ENCODE assay signal across 9 cellular contexts in genomic region chr2:215920244-215921100, GRCh38.
DNase-seq lines count a peak whose midpoint lies in the region; ATAC-seq and TF ChIP-seq lines count a peak whose summit lies in the region.
"Had no signal": no experiment of that assay in that cellular context is flagged by ENCODE, and none has a peak within 500 bp of the region (broad histone marks: within the 10 kb centered on the region; RNA-seq: fewer than 3 reads in every experiment).

No MANE protein-coding gene starts in this region.

- H3K36me3 ChIP-seq in MM.1S (replicated peaks; ENCODE audit: insufficient read depth, low read length) (no peaks in the 10 kb centered on the region), left ventricle myocardium inferior (no peaks in the 10 kb centered on the region)
- H3K36me3 ChIP-seq: BLaER1 had no signal

- in situ Hi-C loops in SK-MEL-5 (cut with HindIII; ENCODE audit: low pct_unique_long_range_greater_than_20kb, low sequenced_read_pairs) = no loop called here

- POLR2A ChIA-PET in HEK293T (lab: Yijun Ruan, JAX) = no interaction called here

- H3K9me2 ChIP-seq in MM.1S (replicated peaks; ENCODE audit: insufficient read depth, low read length) = no peaks in the 10 kb centered on the region

- ATAC-seq in activated naive CD8-positive, alpha-beta T cell treated with anti-CD3 and anti-CD28 coated beads, Interleukin-2, amount 50 U/mL, for 24 hours = peak; percentile 88

- peaks cover 2% of the 10 kb centered on the region for H3K4me1 Mint-ChIP-seq in activated naive CD8-positive, alpha-beta T cell treated with anti-CD3 and anti-CD28 coated beads, Interleukin-2, amount 50 U/mL, for 24 hours

- no peaks in the 10 kb centered on the region for H3K79me2 ChIP-seq in MM.1S (ENCODE audit: low read length)

- peaks cover 19% of the 10 kb centered on the region for H3F3A ChIP-seq in MM.1S (ENCODE audit: insufficient read depth, low read length)

- no peak overlapping the region for H3K27ac Mint-ChIP-seq in activated naive CD8-positive, alpha-beta T cell treated with anti-CD3 and anti-CD28 coated beads, Interleukin-2, amount 50 U/mL, for 24 hours

- no peaks in the 10 kb centered on the region for H4K20me1 ChIP-seq in MM.1S (ENCODE audit: insufficient read depth, low read length)
- H4K20me1 ChIP-seq: BLaER1 had no signal

- CTCF ChIA-PET in HEK293T (lab: Yijun Ruan, JAX) = interaction anchor here (0.5 to 2.2 kb wide), 4 partner anchors 76 to 956 kb away, joined by 3 to 7 read pairs (median 4); no protein-coding TSS in a partner anchor

- DNase-seq in NCI-H510A treated with DMSO at 0.1 percent for 48 hours (lab: John Stamatoyannopoulos, UW) (peak; percentile 80), NCI-H510A (lab: John Stamatoyannopoulos, UW) (no peak), HEK293T (ENCODE audit: extremely low spot score) (peak; percentile 64), MM.1S (peak; percentile 78), SK-MEL-5 (ENCODE audit: low read depth, low spot score) (peak; percentile 75), left ventricle myocardium inferior (peak; percentile 57), retina (peak; percentile 73)
- DNase-seq in activated naive CD8-positive, alpha-beta T cell treated with anti-CD3 and anti-CD28 coated beads, Interleukin-2, amount 50 U/mL, for 24 hours = peak; percentile 52

- no peaks in the 10 kb centered on the region for H3K36me3 Mint-ChIP-seq in activated naive CD8-positive, alpha-beta T cell treated with anti-CD3 and anti-CD28 coated beads, Interleukin-2, amount 50 U/mL, for 24 hours (ENCODE audit: low read depth)

- H3K4me2 ChIP-seq in MM.1S (ENCODE audit: low read depth, low read length) = no peak overlapping the region
- H3K4me2 ChIP-seq: BLaER1 had no signal

- no peak overlapping the region for H3K9ac ChIP-seq in MM.1S (ENCODE audit: low read length)
- H3K9ac ChIP-seq: BLaER1 had no signal

- H3K4me3 Mint-ChIP-seq in activated naive CD8-positive, alpha-beta T cell treated with anti-CD3 and anti-CD28 coated beads, Interleukin-2, amount 50 U/mL, for 24 hours = no peak overlapping the region

- no peak overlapping the region for H3K4me3 ChIP-seq in MM.1S (ENCODE audit: low read length)
- H3K4me3 ChIP-seq in left ventricle myocardium inferior = no peak overlapping the region
- H3K4me3 ChIP-seq: BLaER1 had no signal

- no peaks in the 10 kb centered on the region for H3K27me3 ChIP-seq in MM.1S (replicated peaks; ENCODE audit: insufficient read depth, low read length)
- H3K27me3 ChIP-seq in left ventricle myocardium inferior (ENCODE audit: low read depth) = no peaks in the 10 kb centered on the region
- H3K27me3 ChIP-seq: BLaER1 had no signal

- intact Hi-C loops in left ventricle myocardium inferior (cut with micrococcal nuclease) = no loop called here

- H2AFZ ChIP-seq in MM.1S (ENCODE audit: low read length) = 0 out of 2 replicates have a peak overlapping the region, but pooled peaks have one; percentile 2

- H3K27ac ChIP-seq in MM.1S (ENCODE audit: low read length) (no peak overlapping the region), left ventricle myocardium inferior (replicated peaks) (no peak overlapping the region)
- H3K27ac ChIP-seq: BLaER1 had no signal

- H3K9me3 ChIP-seq in MM.1S (replicated peaks; ENCODE audit: insufficient read depth, low read length) (no peaks in the 10 kb centered on the region), left ventricle myocardium inferior (replicated peaks) (no peaks in the 10 kb centered on the region)
- H3K9me3 ChIP-seq: BLaER1 had no signal

- peaks cover 37% of the 10 kb centered on the region for H3K4me1 ChIP-seq in MM.1S (ENCODE audit: low read length)
- H3K4me1 ChIP-seq in left ventricle myocardium inferior = peaks cover 16% of the 10 kb centered on the region
- H3K4me1 ChIP-seq: BLaER1 had no signal

- peaks cover 2% of the 10 kb centered on the region for H3K27me3 Mint-ChIP-seq in activated naive CD8-positive, alpha-beta T cell treated with anti-CD3 and anti-CD28 coated beads, Interleukin-2, amount 50 U/mL, for 24 hours

- TF ChIP-seq CTCF in MM.1S (IDR thresholded peaks at IDR 0.05; ENCODE audit: low read length) (peak; percentile 93), left ventricle myocardium inferior (IDR thresholded peaks at IDR 0.05; ENCODE audit: borderline replicate concordance) (peak; percentile 91)

- H3K9me3 Mint-ChIP-seq in activated naive CD8-positive, alpha-beta T cell treated with anti-CD3 and anti-CD28 coated beads, Interleukin-2, amount 50 U/mL, for 24 hours = no peaks in the 10 kb centered on the region

TF ChIP-seq in HEK293T, 16 proteins besides CTCF, POLR2A, EP300 and RAD21:
- no peak for TF ChIP-seq SUZ12 (IDR thresholded peaks at IDR 0.05)
- TF ChIP-seq SP1 (IDR thresholded peaks at IDR 0.05) = no peak
- no peak for TF ChIP-seq FOXA1 (IDR thresholded peaks at IDR 0.05)
- TF ChIP-seq ARNT (IDR thresholded peaks at IDR 0.05) = no peak
- TF ChIP-seq TARDBP (IDR thresholded peaks at IDR 0.05) = no peak
- no peak for TF ChIP-seq FOXM1 (IDR thresholded peaks at IDR 0.05; ENCODE audit: borderline replicate concordance)
- no peak for TF ChIP-seq HDGF (IDR thresholded peaks at IDR 0.05; ENCODE audit: borderline replicate concordance)
- TF ChIP-seq LEF1 (IDR thresholded peaks at IDR 0.05; ENCODE audit: borderline replicate concordance) = no peak
- TF ChIP-seq L3MBTL2 (conservative IDR thresholded peaks at IDR 0.05) = no peak
- TF ChIP-seq, protein P1, sequence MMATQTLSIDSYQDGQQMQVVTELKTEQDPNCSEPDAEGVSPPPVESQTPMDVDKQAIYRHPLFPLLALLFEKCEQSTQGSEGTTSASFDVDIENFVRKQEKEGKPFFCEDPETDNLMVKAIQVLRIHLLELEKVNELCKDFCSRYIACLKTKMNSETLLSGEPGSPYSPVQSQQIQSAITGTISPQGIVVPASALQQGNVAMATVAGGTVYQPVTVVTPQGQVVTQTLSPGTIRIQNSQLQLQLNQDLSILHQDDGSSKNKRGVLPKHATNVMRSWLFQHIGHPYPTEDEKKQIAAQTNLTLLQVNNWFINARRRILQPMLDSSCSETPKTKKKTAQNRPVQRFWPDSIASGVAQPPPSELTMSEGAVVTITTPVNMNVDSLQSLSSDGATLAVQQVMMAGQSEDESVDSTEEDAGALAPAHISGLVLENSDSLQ (IDR thresholded peaks at IDR 0.05) = no peak
- TF ChIP-seq ZNF384 (IDR thresholded peaks at IDR 0.05) = no peak
- TF ChIP-seq CTBP1 (IDR thresholded peaks at IDR 0.05; ENCODE audit: borderline replicate concordance) = no peak
